ENCODE assay signal across 1 cellular context in genomic region chr17:62660629-62661118, GRCh38.
A peak's percentile ranks its signal among the peaks of the same experiment; 100 is the strongest.
TF ChIP-seq lines count a peak whose summit lies in the region.

No MANE protein-coding gene starts in this region.

TF ChIP-seq in K562, 482 proteins besides CTCF, POLR2A, EP300 and RAD21 (continued from another document):
- TF ChIP-seq, protein P1, sequence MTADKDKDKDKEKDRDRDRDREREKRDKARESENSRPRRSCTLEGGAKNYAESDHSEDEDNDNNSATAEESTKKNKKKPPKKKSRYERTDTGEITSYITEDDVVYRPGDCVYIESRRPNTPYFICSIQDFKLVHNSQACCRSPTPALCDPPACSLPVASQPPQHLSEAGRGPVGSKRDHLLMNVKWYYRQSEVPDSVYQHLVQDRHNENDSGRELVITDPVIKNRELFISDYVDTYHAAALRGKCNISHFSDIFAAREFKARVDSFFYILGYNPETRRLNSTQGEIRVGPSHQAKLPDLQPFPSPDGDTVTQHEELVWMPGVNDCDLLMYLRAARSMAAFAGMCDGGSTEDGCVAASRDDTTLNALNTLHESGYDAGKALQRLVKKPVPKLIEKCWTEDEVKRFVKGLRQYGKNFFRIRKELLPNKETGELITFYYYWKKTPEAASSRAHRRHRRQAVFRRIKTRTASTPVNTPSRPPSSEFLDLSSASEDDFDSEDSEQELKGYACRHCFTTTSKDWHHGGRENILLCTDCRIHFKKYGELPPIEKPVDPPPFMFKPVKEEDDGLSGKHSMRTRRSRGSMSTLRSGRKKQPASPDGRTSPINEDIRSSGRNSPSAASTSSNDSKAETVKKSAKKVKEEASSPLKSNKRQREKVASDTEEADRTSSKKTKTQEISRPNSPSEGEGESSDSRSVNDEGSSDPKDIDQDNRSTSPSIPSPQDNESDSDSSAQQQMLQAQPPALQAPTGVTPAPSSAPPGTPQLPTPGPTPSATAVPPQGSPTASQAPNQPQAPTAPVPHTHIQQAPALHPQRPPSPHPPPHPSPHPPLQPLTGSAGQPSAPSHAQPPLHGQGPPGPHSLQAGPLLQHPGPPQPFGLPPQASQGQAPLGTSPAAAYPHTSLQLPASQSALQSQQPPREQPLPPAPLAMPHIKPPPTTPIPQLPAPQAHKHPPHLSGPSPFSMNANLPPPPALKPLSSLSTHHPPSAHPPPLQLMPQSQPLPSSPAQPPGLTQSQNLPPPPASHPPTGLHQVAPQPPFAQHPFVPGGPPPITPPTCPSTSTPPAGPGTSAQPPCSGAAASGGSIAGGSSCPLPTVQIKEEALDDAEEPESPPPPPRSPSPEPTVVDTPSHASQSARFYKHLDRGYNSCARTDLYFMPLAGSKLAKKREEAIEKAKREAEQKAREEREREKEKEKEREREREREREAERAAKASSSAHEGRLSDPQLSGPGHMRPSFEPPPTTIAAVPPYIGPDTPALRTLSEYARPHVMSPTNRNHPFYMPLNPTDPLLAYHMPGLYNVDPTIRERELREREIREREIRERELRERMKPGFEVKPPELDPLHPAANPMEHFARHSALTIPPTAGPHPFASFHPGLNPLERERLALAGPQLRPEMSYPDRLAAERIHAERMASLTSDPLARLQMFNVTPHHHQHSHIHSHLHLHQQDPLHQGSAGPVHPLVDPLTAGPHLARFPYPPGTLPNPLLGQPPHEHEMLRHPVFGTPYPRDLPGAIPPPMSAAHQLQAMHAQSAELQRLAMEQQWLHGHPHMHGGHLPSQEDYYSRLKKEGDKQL (CRISPR knock-in tag; IDR thresholded peaks at IDR 0.05; ENCODE audit: borderline replicate concordance): no peak
- TF ChIP-seq, protein P2, sequence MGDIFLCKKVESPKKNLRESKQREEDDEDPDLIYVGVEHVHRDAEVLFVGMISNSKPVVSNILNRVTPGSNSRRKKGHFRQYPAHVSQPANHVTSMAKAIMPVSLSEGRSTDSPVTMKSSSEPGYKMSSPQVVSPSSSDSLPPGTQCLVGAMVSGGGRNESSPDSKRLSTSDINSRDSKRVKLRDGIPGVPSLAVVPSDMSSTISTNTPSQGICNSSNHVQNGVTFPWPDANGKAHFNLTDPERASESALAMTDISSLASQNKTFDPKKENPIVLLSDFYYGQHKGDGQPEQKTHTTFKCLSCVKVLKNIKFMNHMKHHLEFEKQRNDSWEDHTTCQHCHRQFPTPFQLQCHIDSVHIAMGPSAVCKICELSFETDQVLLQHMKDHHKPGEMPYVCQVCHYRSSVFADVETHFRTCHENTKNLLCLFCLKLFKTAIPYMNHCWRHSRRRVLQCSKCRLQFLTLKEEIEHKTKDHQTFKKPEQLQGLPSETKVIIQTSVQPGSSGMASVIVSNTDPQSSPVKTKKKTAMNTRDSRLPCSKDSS (IDR thresholded peaks at IDR 0.05; ENCODE audit: low read depth, partially characterized antibody): peak; percentile 41
- no peak for TF ChIP-seq FOXK1 (CRISPR knock-in tag; IDR thresholded peaks at IDR 0.05; ENCODE audit: borderline replicate concordance)
- TF ChIP-seq AFF1 (IDR thresholded peaks at IDR 0.05; ENCODE audit: low read depth in 1 of 2, partially characterized antibody in 2 of 2): peak in 1 of 2 experiments; percentile 93
- TF ChIP-seq ZNF696 (CRISPR knock-in tag; conservative IDR thresholded peaks at IDR 0.05): no peak
